In genomic region chr15:44883219-44883900, GRCh38 we compare ENCODE assay signal across 16 cellular contexts.
DNase-seq lines count a peak whose midpoint lies in the region; ATAC-seq and TF ChIP-seq lines count a peak whose summit lies in the region.
"Had no signal": no experiment of that assay in that cellular context is flagged by ENCODE, and none has a peak within 500 bp of the region (broad histone marks: within the 10 kb centered on the region; RNA-seq: fewer than 3 reads in every experiment).

No MANE protein-coding gene starts in this region.

- intact Hi-C loops in transverse colon (cut with DNase I; ENCODE audit: low total_unique reads), result no loop called here

- CTCF ChIA-PET in activated CD8-positive, alpha-beta memory T cell treated with anti-CD3 and anti-CD28 coated beads, Interleukin-2, amount 10 ng/mL, durations not matched to agents 7 days and 5 days (lab: Charles Lee), result interaction anchor here (1.0 kb wide), 1 partner anchor 30 kb away, joined by 3 read pairs; no protein-coding TSS in a partner anchor

- 68 to 83% methylated on average over 5 of the region's 5 CpGs for WGBS in transverse colon (ENCODE audit: low coverage in 1 of 2), 2 donors

- H3K4me3 Mint-ChIP-seq in activated CD8-positive, alpha-beta memory T cell treated with anti-CD3 and anti-CD28 coated beads, Interleukin-2, amount 10 ng/mL, durations not matched to agents 7 days and 5 days, result no peak overlapping the region
- H3K4me3 Mint-ChIP-seq in activated naive CD8-positive, alpha-beta T cell, result no peak overlapping the region
- H3K4me3 Mint-ChIP-seq in stimulated activated naive B cell treated with anti-CD40 and anti-IgM and Interleukin-4, amounts not matched to agents 10 μg/mL and 1 μg/mL and 100 μg/mL, for 72 hours, result peak overlapping the region; percentile 35 to 44
- H3K4me3 Mint-ChIP-seq: CD4-positive, alpha-beta T cell had no signal

- no peaks in the 10 kb centered on the region for H3K27me3 Mint-ChIP-seq in activated CD8-positive, alpha-beta memory T cell treated with anti-CD3 and anti-CD28 coated beads, Interleukin-2, amount 10 ng/mL, durations not matched to agents 7 days and 5 days
- peaks cover 2% of the 10 kb centered on the region for H3K27me3 Mint-ChIP-seq in activated naive CD8-positive, alpha-beta T cell
- H3K27me3 Mint-ChIP-seq in stimulated activated naive B cell treated with anti-CD40 and anti-IgM and Interleukin-4, amounts not matched to agents 10 μg/mL and 1 μg/mL and 100 μg/mL, for 72 hours, result peaks cover 17 to 18% of the 10 kb centered on the region in 2 donors
- H3K27me3 Mint-ChIP-seq: CD4-positive, alpha-beta T cell had no signal

- H3K36me3 Mint-ChIP-seq in activated CD8-positive, alpha-beta memory T cell treated with anti-CD3 and anti-CD28 coated beads, Interleukin-2, amount 10 ng/mL, durations not matched to agents 7 days and 5 days, result peaks cover 35% of the 10 kb centered on the region
- H3K36me3 Mint-ChIP-seq in activated naive CD8-positive, alpha-beta T cell, result peaks cover 9% of the 10 kb centered on the region
- peaks cover 4% of the 10 kb centered on the region in 2 donors for H3K36me3 Mint-ChIP-seq in stimulated activated naive B cell treated with anti-CD40 and anti-IgM and Interleukin-4, amounts not matched to agents 10 μg/mL and 1 μg/mL and 100 μg/mL, for 72 hours

- H3K27me3 ChIP-seq in transverse colon, result no peaks in the 10 kb centered on the region
- H3K27me3 ChIP-seq: cardiac muscle cell had no signal

- no peak for TF ChIP-seq POLR2A in transverse colon (IDR thresholded peaks at IDR 0.05)

- no peak overlapping the region for H3K4me3 ChIP-seq in transverse colon
- H3K4me3 ChIP-seq: A549, cardiac muscle cell, skin epidermis had no signal

- TF ChIP-seq CTCF in transverse colon (IDR thresholded peaks at IDR 0.05), result no peak

- peaks cover 0 to 7% of the 10 kb centered on the region in 2 donors for H3K9me3 ChIP-seq in transverse colon
- H3K9me3 ChIP-seq: A549 had no signal

- peak; percentile 10 for ATAC-seq in activated CD8-positive, alpha-beta memory T cell treated with anti-CD3 and anti-CD28 coated beads, Interleukin-2, amount 10 ng/mL, durations not matched to agents 7 days and 5 days
- peak; percentile 21 for ATAC-seq in HG02970 (IDR thresholded peaks at IDR 0.05; ENCODE audit: low FRiP score, unreplicated experiment)
- peak; percentile 48 to 58 for ATAC-seq in stimulated activated naive B cell treated with anti-CD40 and anti-IgM and Interleukin-4, amounts not matched to agents 10 μg/mL and 1 μg/mL and 100 μg/mL, for 72 hours (replicated peaks)
- ATAC-seq: A549, left cardiac atrium, SK-N-SH treated with all-trans-retinoic acid at 6 μM for 48 hours had no signal

- peaks cover 14% of the 10 kb centered on the region for H3K9me3 Mint-ChIP-seq in activated CD8-positive, alpha-beta memory T cell treated with anti-CD3 and anti-CD28 coated beads, Interleukin-2, amount 10 ng/mL, durations not matched to agents 7 days and 5 days (ENCODE audit: low read depth)
- H3K9me3 Mint-ChIP-seq in activated naive CD8-positive, alpha-beta T cell (ENCODE audit: low read depth), result peaks cover 9% of the 10 kb centered on the region
- peaks cover 4 to 7% of the 10 kb centered on the region in 2 donors for H3K9me3 Mint-ChIP-seq in stimulated activated naive B cell treated with anti-CD40 and anti-IgM and Interleukin-4, amounts not matched to agents 10 μg/mL and 1 μg/mL and 100 μg/mL, for 72 hours

- in situ Hi-C loops in transverse colon (cut with MboI; ENCODE audit: low pct_ligation_motif_present in 1 of 4, low pct_unique_long_range_greater_than_20kb in 1 of 4, low sequenced_read_pairs in 3 of 4), result no loop called here

- DNase-seq in activated CD8-positive, alpha-beta memory T cell treated with anti-CD3 and anti-CD28 coated beads, Interleukin-2, amount 10 ng/mL, durations not matched to agents 7 days and 5 days, result peak; percentile 48
- no peak for DNase-seq in activated CD8-positive, alpha-beta memory T cell treated with anti-CD3 and anti-CD28 coated beads, Interleukin-2, amount 50 U/mL, for 4 hours
- peak; percentile 26 for DNase-seq in stimulated activated naive B cell treated with anti-CD40 and anti-IgM and Interleukin-4, amounts not matched to agents 10 μg/mL and 1 μg/mL and 100 μg/mL, for 72 hours
- no peak for DNase-seq in T1000 (lab: John Stamatoyannopoulos, UW)
- DNase-seq in transverse colon, result no peak
- DNase-seq in HUDEP-2 (lab: John Stamatoyannopoulos, UW; ENCODE audit: unreplicated experiment in 76 of 76), result no peak
- DNase-seq: CD4-positive, alpha-beta T cell; left cardiac atrium; NCI-H146; stimulated activated naive CD4-positive, alpha-beta T cell had no signal

- no peaks in the 10 kb centered on the region for H3K36me3 ChIP-seq in transverse colon
- H3K36me3 ChIP-seq: cardiac muscle cell had no signal

- no peaks in the 10 kb centered on the region for H3K4me1 ChIP-seq in transverse colon
- H3K4me1 ChIP-seq: A549 had no signal

- no peak overlapping the region for H3K27ac ChIP-seq in transverse colon
- H3K27ac ChIP-seq: A549, cardiac muscle cell had no signal

- H3K27ac Mint-ChIP-seq in activated CD8-positive, alpha-beta memory T cell treated with anti-CD3 and anti-CD28 coated beads, Interleukin-2, amount 10 ng/mL, durations not matched to agents 7 days and 5 days, result peak overlapping the region; percentile 90
- H3K27ac Mint-ChIP-seq in activated naive CD8-positive, alpha-beta T cell, result peak overlapping the region; percentile 69
- peak overlapping the region; percentile 96 for H3K27ac Mint-ChIP-seq in stimulated activated naive B cell treated with anti-CD40 and anti-IgM and Interleukin-4, amounts not matched to agents 10 μg/mL and 1 μg/mL and 100 μg/mL, for 72 hours
- H3K27ac Mint-ChIP-seq: CD4-positive, alpha-beta T cell had no signal

- H3K4me1 Mint-ChIP-seq in activated CD8-positive, alpha-beta memory T cell treated with anti-CD3 and anti-CD28 coated beads, Interleukin-2, amount 10 ng/mL, durations not matched to agents 7 days and 5 days, result peaks cover 37% of the 10 kb centered on the region
- peaks cover 13% of the 10 kb centered on the region for H3K4me1 Mint-ChIP-seq in activated naive CD8-positive, alpha-beta T cell (ENCODE audit: low read depth)
- H3K4me1 Mint-ChIP-seq in stimulated activated naive B cell treated with anti-CD40 and anti-IgM and Interleukin-4, amounts not matched to agents 10 μg/mL and 1 μg/mL and 100 μg/mL, for 72 hours, result peaks cover 19 to 22% of the 10 kb centered on the region in 2 donors

- no peak for TF ChIP-seq EP300 in transverse colon (IDR thresholded peaks at IDR 0.05; ENCODE audit: low read depth)

Comparison
In these comparisons a context has a peak if more than half of its experiments do, and no peak if none do; other contexts are left out.
1. DNase-seq: peak in activated CD8-positive, alpha-beta memory T cell treated with anti-CD3 and anti-CD28 coated beads, Interleukin-2, amount 10 ng/mL, durations not matched to agents 7 days and 5 days (single experiment) and stimulated activated naive B cell treated with anti-CD40 and anti-IgM and Interleukin-4, amounts not matched to agents 10 μg/mL and 1 μg/mL and 100 μg/mL, for 72 hours (single experiment); none in activated CD8-positive, alpha-beta memory T cell treated with anti-CD3 and anti-CD28 coated beads, Interleukin-2, amount 50 U/mL, for 4 hours (single experiment), T1000 (single experiment), transverse colon (single experiment) and HUDEP-2 (0 of 76).
2. H3K4me3 Mint-ChIP-seq: peak in stimulated activated naive B cell treated with anti-CD40 and anti-IgM and Interleukin-4, amounts not matched to agents 10 μg/mL and 1 μg/mL and 100 μg/mL, for 72 hours (2 of 2); none in activated CD8-positive, alpha-beta memory T cell treated with anti-CD3 and anti-CD28 coated beads, Interleukin-2, amount 10 ng/mL, durations not matched to agents 7 days and 5 days (single experiment) and activated naive CD8-positive, alpha-beta T cell (single experiment).
3. Peak in every context shown above with its lines, with median percentiles within 50 percentile points of each other: ATAC-seq and H3K27ac Mint-ChIP-seq.